Comparison of ENCODE assay signal across 14 cellular contexts in genomic region chr18:59055345-59056032, GRCh38.
DNase-seq lines count a peak whose midpoint lies in the region; TF ChIP-seq lines count a peak whose summit lies in the region.
"Had no signal": no experiment of that assay in that cellular context is flagged by ENCODE, and none has a peak within 500 bp of the region (broad histone marks: within the 10 kb centered on the region; RNA-seq: fewer than 3 reads in every experiment).

No MANE protein-coding gene starts in this region.

- H3K9me3 ChIP-seq in OCI-LY1 (ENCODE audit: low read length) (no peaks in the 10 kb centered on the region), endodermal cell (ENCODE audit: control insufficient read depth, low read length) (no peaks in the 10 kb centered on the region), uterus (no peaks in the 10 kb centered on the region)
- H3K9me3 ChIP-seq: left lung had no signal

- no peaks in the 10 kb centered on the region for H3K36me3 Mint-ChIP-seq in endodermal cell (ENCODE audit: low read depth)

- no peak overlapping the region for H2AFZ ChIP-seq in OCI-LY1 (ENCODE audit: low read length)
- H2AFZ ChIP-seq: parathyroid adenoma had no signal

- no peaks in the 10 kb centered on the region for H3K4me1 Mint-ChIP-seq in endodermal cell

- TF ChIP-seq CTCF in OCI-LY1 (IDR thresholded peaks at IDR 0.05; ENCODE audit: low read length) (peak; percentile 68), endodermal cell (conservative IDR thresholded peaks at IDR 0.05) (peak; percentile 79), retinal pigment epithelial cell (conservative IDR thresholded peaks at IDR 0.05; ENCODE audit: low read depth, low read length) (peak; percentile 33), uterus (IDR thresholded peaks at IDR 0.05) (no peak)

- H3K36me3 ChIP-seq in OCI-LY1 (ENCODE audit: insufficient read depth, low read length): no peaks in the 10 kb centered on the region
- H3K36me3 ChIP-seq in endodermal cell (ENCODE audit: control insufficient read depth, insufficient read depth, low read length): no peaks in the 10 kb centered on the region
- no peaks in the 10 kb centered on the region for H3K36me3 ChIP-seq in uterus
- H3K36me3 ChIP-seq: left lung had no signal

- WGBS in endodermal cell (ENCODE audit: insufficient coverage in 1 of 2, insufficient read length in 1 of 2), 2 experiments: 80 to 85% methylated on average over 1 to 4 of the region's 4 CpGs

- H3K9me3 Mint-ChIP-seq in endodermal cell: no peaks in the 10 kb centered on the region
- H3K9me3 Mint-ChIP-seq: activated naive CD4-positive, alpha-beta T cell treated with anti-CD3 and anti-CD28 coated beads for 36 hours had no signal

- no peaks in the 10 kb centered on the region for H3K27me3 Mint-ChIP-seq in endodermal cell (ENCODE audit: insufficient read depth)

- no peak overlapping the region for H3K4me3 Mint-ChIP-seq in endodermal cell
- H3K4me3 Mint-ChIP-seq: activated naive CD4-positive, alpha-beta T cell treated with anti-CD3 and anti-CD28 coated beads for 36 hours had no signal

- H3K4me1 ChIP-seq in OCI-LY1 (ENCODE audit: insufficient read depth, low read length, severe bottlenecking) (peaks cover 29% of the 10 kb centered on the region), endodermal cell (ENCODE audit: control insufficient read depth, insufficient read depth, low read length) (no peaks in the 10 kb centered on the region), uterus (no peaks in the 10 kb centered on the region)
- H3K4me1 ChIP-seq: left lung, parathyroid adenoma had no signal

- H3K79me2 ChIP-seq in OCI-LY1 (ENCODE audit: insufficient read depth, low read length): no peaks in the 10 kb centered on the region
- H3K79me2 ChIP-seq: parathyroid adenoma had no signal

- no peak overlapping the region for H3K4me3 ChIP-seq in OCI-LY1 (ENCODE audit: low read depth, low read length, poor library complexity, severe bottlenecking)
- H3K4me3 ChIP-seq in endodermal cell (ENCODE audit: low read length): no peak overlapping the region
- H3K4me3 ChIP-seq in retinal pigment epithelial cell (ENCODE audit: low read length): no peak overlapping the region
- no peak overlapping the region for H3K4me3 ChIP-seq in uterus
- H3K4me3 ChIP-seq: left lung had no signal

- DNase-seq in ELR (ENCODE audit: low read depth) (peak; percentile 23), endodermal cell (peak; percentile 82), retinal pigment epithelial cell (ENCODE audit: low read depth) (no peak), HK-2 (ENCODE audit: unreplicated experiment) (no peak), NCI-H1694 treated with DMSO at 0.1 percent for 48 hours (lab: John Stamatoyannopoulos, UW) (no peak), UCSD-AML1 (lab: John Stamatoyannopoulos, UW; ENCODE audit: unreplicated experiment) (no peak), uterus (no peak)
- DNase-seq: activated naive CD4-positive, alpha-beta T cell treated with anti-CD3 and anti-CD28 coated beads for 36 hours; left lung; NCI-H2171 treated with DMSO at 0.1 percent for 48 hours; stimulated activated CD4-positive, alpha-beta T cell treated with anti-CD3 and anti-CD28 coated beads, Interleukin-1b, Interleukin-23, amount 100 ng/mL, for 48 hours had no signal

- TF ChIP-seq POLR2A in uterus (IDR thresholded peaks at IDR 0.05): no peak

- no peak overlapping the region for H3K27ac Mint-ChIP-seq in endodermal cell
- H3K27ac Mint-ChIP-seq: activated naive CD4-positive, alpha-beta T cell treated with anti-CD3 and anti-CD28 coated beads for 36 hours had no signal

- peak overlapping the region; percentile 64; the same call in 1 of the 2 replicates for H3K4me2 ChIP-seq in OCI-LY1 (ENCODE audit: low read length)

- H3K27ac ChIP-seq in OCI-LY1 (ENCODE audit: low read depth, low read length, poor library complexity, severe bottlenecking) (no peak overlapping the region), endodermal cell (ENCODE audit: low read depth, low read length) (no peak overlapping the region), uterus (no peak overlapping the region)
- H3K27ac ChIP-seq: parathyroid adenoma, RWPE1 had no signal

- H3F3A ChIP-seq in OCI-LY1 (ENCODE audit: insufficient read depth, low read length): no peaks in the 10 kb centered on the region

- H3K27me3 ChIP-seq in OCI-LY1 (ENCODE audit: insufficient read depth, low read length): no peaks in the 10 kb centered on the region
- no peaks in the 10 kb centered on the region for H3K27me3 ChIP-seq in endodermal cell (ENCODE audit: control insufficient read depth, insufficient read depth, low read length, poor library complexity, severe bottlenecking)
- H3K27me3 ChIP-seq in uterus: no peaks in the 10 kb centered on the region
- H3K27me3 ChIP-seq: left lung had no signal

- intact Hi-C loops in uterus (cut with DNase I; ENCODE audit: low total_unique reads): loop anchor here (5.0 kb wide), 1 partner anchor 273 kb away; no protein-coding TSS in a partner anchor

- no peaks in the 10 kb centered on the region for H4K20me1 ChIP-seq in OCI-LY1 (ENCODE audit: insufficient read depth, low read length)

- no peaks in the 10 kb centered on the region for H3K9me2 ChIP-seq in OCI-LY1 (ENCODE audit: low read depth, low read length)

- H3K9ac ChIP-seq in OCI-LY1 (ENCODE audit: low read length): no peak overlapping the region; the same call in 1 of the 2 replicates
- no peak overlapping the region for H3K9ac ChIP-seq in endodermal cell (ENCODE audit: extremely low read depth, low read length, poor library complexity, severe bottlenecking)
- H3K9ac ChIP-seq: parathyroid adenoma had no signal

Comparison
In these comparisons a context has a peak if more than half of its experiments do, and no peak if none do; other contexts are left out.
1. DNase-seq: peak in ELR (single experiment) and endodermal cell (single experiment); none in retinal pigment epithelial cell (single experiment), HK-2 (single experiment), NCI-H1694 treated with DMSO at 0.1 percent for 48 hours (single experiment), UCSD-AML1 (single experiment) and uterus (0 of 2).
2. CTCF ChIP-seq: peak in OCI-LY1 (single experiment), endodermal cell (single experiment) and retinal pigment epithelial cell (single experiment); none in uterus (0 of 4).